Comparison of ENCODE assay signal across 35 cellular contexts in the genomic region with DNA sequence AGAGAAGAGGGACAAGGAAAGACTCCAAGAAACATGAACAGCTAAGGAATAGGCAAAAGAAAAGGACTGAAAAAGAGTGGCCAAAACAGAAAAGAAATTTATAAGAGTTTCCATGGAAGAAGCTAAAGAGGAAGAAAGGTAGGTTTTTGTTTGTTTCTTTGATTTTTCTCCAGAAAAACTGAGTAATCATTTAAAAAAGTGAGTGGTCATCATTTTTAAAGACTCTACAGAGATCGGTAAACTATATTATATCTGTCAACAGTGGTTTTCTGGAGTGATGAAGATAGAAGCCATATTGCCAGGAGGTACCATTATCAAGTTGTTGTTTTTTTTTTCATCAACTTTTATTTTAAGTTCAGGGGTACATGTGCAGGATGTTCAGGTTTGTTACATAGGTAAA.
"Had no signal": no experiment of that assay in that cellular context is flagged by ENCODE, and none has a peak within 500 bp of the region (broad histone marks: within the 10 kb centered on the region; RNA-seq: fewer than 3 reads in every experiment).

No MANE protein-coding gene starts in this region.

- H3K27me3 ChIP-seq: MG63 had no signal

- DNase-seq: Kasumi-1, MG63, MM.1S, MV-4-11, NCI-H1048, NCI-H1092, NCI-H1092 treated with DMSO at 0.1 percent for 48 hours, NCI-H1105, NCI-H1105 treated with DMSO at 0.1 percent for 48 hours, NCI-H1417, NCI-H1417 treated with DMSO at 0.1 percent for 48 hours, NCI-H1436, NCI-H1436 treated with DMSO at 0.1 percent for 48 hours, NCI-H146, NCI-H1694, NCI-H1694 treated with DMSO at 0.1 percent for 48 hours, NCI-H187, NCI-H187 treated with DMSO at 0.1 percent for 48 hours, NCI-H1930, NCI-H2029, NCI-H2029 treated with DMSO at 0.1 percent for 48 hours, NCI-H2081, NCI-H2081 treated with DMSO at 0.1 percent for 48 hours, NCI-H2107, NCI-H2171, NCI-H2171 treated with DMSO at 0.1 percent for 48 hours, NCI-H2227 treated with DMSO at 0.1 percent for 48 hours, NCI-H226, NCI-H345, NCI-H446, NCI-H446 treated with DMSO at 0.1 percent for 48 hours, NCI-H510A, NCI-H510A treated with DMSO at 0.1 percent for 48 hours, NCI-H524, NCI-H524 treated with DMSO at 0.1 percent for 48 hours had no signal

- H3K36me3 ChIP-seq: MG63 had no signal

- H3K4me3 ChIP-seq: MG63 had no signal
